30 cellular contexts compared by ENCODE assay signal in genomic region chr9:108259917-108260675, GRCh38.
DNase-seq lines count a peak whose midpoint lies in the region; ATAC-seq and TF ChIP-seq lines count a peak whose summit lies in the region.
"Had no signal": no experiment of that assay in that cellular context is flagged by ENCODE, and none has a peak within 500 bp of the region (broad histone marks: within the 10 kb centered on the region; RNA-seq: fewer than 3 reads in every experiment).

No MANE protein-coding gene starts in this region.

- H3K4me3 ChIP-seq in mucosa of descending colon (no peak overlapping the region), smooth muscle cell (no peak overlapping the region)
- H3K4me3 ChIP-seq in effector memory CD4-positive, alpha-beta T cell (ENCODE audit: insufficient read depth, low read depth, low read length, poor library complexity, severe bottlenecking): no peak overlapping the region
- H3K4me3 ChIP-seq: dorsolateral prefrontal cortex, heart left ventricle, K562, upper lobe of right lung had no signal

- no peaks in the 10 kb centered on the region for H3F3A ChIP-seq in smooth muscle cell (ENCODE audit: low read depth)

- H3K79me2 ChIP-seq in smooth muscle cell (ENCODE audit: low read depth): no peaks in the 10 kb centered on the region

- ATAC-seq in esophagus mucosa: peak; percentile 78
- ATAC-seq in mucosa of descending colon: peak; percentile 46
- ATAC-seq: activated CD8-positive, alpha-beta memory T cell treated with anti-CD3 and anti-CD28 coated beads, Interleukin-2, amount 10 ng/mL, durations not matched to agents 7 days and 5 days; heart left ventricle; K562; natural killer cell treated with Interleukin-12 subunit alpha and Interleukin-12 subunit beta and Interleukin-15 and Interleukin-18, amount 100 ng/mL, for 72 hours; SK-N-SH treated with all-trans-retinoic acid at 6 μM for 48 hours; stimulated activated memory B cell treated with anti-CD40 and anti-IgM and Interleukin-4, amounts not matched to agents 10 μg/mL and 1 μg/mL and 100 μg/mL, for 72 hours; upper lobe of right lung had no signal

- peaks cover 5% of the 10 kb centered on the region for H3K4me1 ChIP-seq in mucosa of descending colon (ENCODE audit: low read depth)
- H3K4me1 ChIP-seq in smooth muscle cell (ENCODE audit: low read depth): no peaks in the 10 kb centered on the region
- H3K4me1 ChIP-seq in effector memory CD4-positive, alpha-beta T cell (ENCODE audit: control insufficient read depth, insufficient read depth, low read length, poor library complexity, severe bottlenecking): no peaks in the 10 kb centered on the region
- H3K4me1 ChIP-seq: heart left ventricle, upper lobe of right lung had no signal

- H3K9me3 ChIP-seq in mucosa of descending colon: no peaks in the 10 kb centered on the region
- H3K9me3 ChIP-seq in smooth muscle cell (replicated peaks; ENCODE audit: low read depth): no peaks in the 10 kb centered on the region
- no peaks in the 10 kb centered on the region for H3K9me3 ChIP-seq in effector memory CD4-positive, alpha-beta T cell (ENCODE audit: control insufficient read depth, low read length)
- H3K9me3 ChIP-seq: heart left ventricle, upper lobe of right lung had no signal

- H3K4me2 ChIP-seq in smooth muscle cell: no peak overlapping the region

- H2AFZ ChIP-seq in smooth muscle cell (ENCODE audit: low read depth): no peak overlapping the region

- no peak overlapping the region for H3K27ac ChIP-seq in smooth muscle cell (ENCODE audit: low read depth)
- H3K27ac ChIP-seq in effector memory CD4-positive, alpha-beta T cell (ENCODE audit: insufficient read depth, low read length, poor library complexity, severe bottlenecking): no peak overlapping the region
- H3K27ac ChIP-seq: dorsolateral prefrontal cortex, heart left ventricle, upper lobe of right lung had no signal

- H3K36me3 ChIP-seq in mucosa of descending colon (ENCODE audit: low read depth) (no peaks in the 10 kb centered on the region), smooth muscle cell (ENCODE audit: low read depth) (no peaks in the 10 kb centered on the region)
- H3K36me3 ChIP-seq in effector memory CD4-positive, alpha-beta T cell (ENCODE audit: control insufficient read depth, insufficient read depth, low read length): no peaks in the 10 kb centered on the region
- H3K36me3 ChIP-seq: heart left ventricle, upper lobe of right lung had no signal

- no peaks in the 10 kb centered on the region for H3K27me3 ChIP-seq in smooth muscle cell (ENCODE audit: low read depth)
- H3K27me3 ChIP-seq in effector memory CD4-positive, alpha-beta T cell (replicated peaks; ENCODE audit: control insufficient read depth, insufficient read depth, low read length, poor library complexity, severe bottlenecking): no peaks in the 10 kb centered on the region
- H3K27me3 ChIP-seq: dorsolateral prefrontal cortex, heart left ventricle, upper lobe of right lung had no signal

- H4K20me1 ChIP-seq in smooth muscle cell (ENCODE audit: low read depth): no peaks in the 10 kb centered on the region

- 79% methylated on average over 5 of the region's 5 CpGs for WGBS in smooth muscle cell (ENCODE audit: low lambda C conversion rate)

- intact Hi-C loops in mucosa of descending colon (cut with DNase I, micrococcal nuclease): no loop called here

- TF ChIP-seq CTCF in mucosa of descending colon (IDR thresholded peaks at IDR 0.05): no peak
- no peak for TF ChIP-seq CTCF in smooth muscle cell (IDR thresholded peaks at IDR 0.05; ENCODE audit: borderline replicate concordance, insufficient read depth, poor library complexity, severe bottlenecking)

- no peak overlapping the region for H3K9ac ChIP-seq in smooth muscle cell (ENCODE audit: low read depth)

- peak; percentile 34 for DNase-seq in AG08395 (ENCODE audit: low spot score)
- DNase-seq in M059J (ENCODE audit: low read depth): peak; percentile 34
- DNase-seq in mucosa of descending colon: no peak
- DNase-seq in anterior cingulate cortex (lab: John Stamatoyannopoulos, UW): no peak
- DNase-seq in NCI-H524 treated with DMSO at 0.1 percent for 48 hours (lab: John Stamatoyannopoulos, UW): no peak
- DNase-seq in smooth muscle cell (lab: John Stamatoyannopoulos, UW; ENCODE audit: unreplicated experiment): no peak
- DNase-seq in effector memory CD4-positive, alpha-beta T cell: no peak
- DNase-seq: activated CD4-positive, alpha-beta T cell treated with anti-CD3 and anti-CD28 coated beads, Interleukin-2, amount 50 U/mL, for 1 hour; activated CD4-positive, CD25-positive, alpha-beta regulatory T cell; activated CD8-positive, alpha-beta memory T cell treated with anti-CD3 and anti-CD28 coated beads, Interleukin-2, amount 10 ng/mL, durations not matched to agents 7 days and 5 days; activated naive CD4-positive, alpha-beta T cell; activated T-cell treated with anti-CD3 and anti-CD28 coated beads, Interleukin-2, amount 50 U/mL, for 48 hours; AML-193; CD4-positive, alpha-beta memory T cell; dorsolateral prefrontal cortex; H7; heart left ventricle; islet precursor cell; midbrain; MM.1S; NCI-H2029; NCI-H524; occipital lobe; OCI-M1; upper lobe of right lung had no signal

Comparison
In these comparisons a context has a peak if more than half of its experiments do, and no peak if none do; other contexts are left out.
1. DNase-seq: peak in AG08395 (single experiment) and M059J (single experiment); none in mucosa of descending colon (0 of 3), anterior cingulate cortex (0 of 58), NCI-H524 treated with DMSO at 0.1 percent for 48 hours (single experiment), smooth muscle cell (single experiment) and effector memory CD4-positive, alpha-beta T cell (0 of 3).